ENCODE assay signal across 14 cellular contexts in the genomic region with DNA sequence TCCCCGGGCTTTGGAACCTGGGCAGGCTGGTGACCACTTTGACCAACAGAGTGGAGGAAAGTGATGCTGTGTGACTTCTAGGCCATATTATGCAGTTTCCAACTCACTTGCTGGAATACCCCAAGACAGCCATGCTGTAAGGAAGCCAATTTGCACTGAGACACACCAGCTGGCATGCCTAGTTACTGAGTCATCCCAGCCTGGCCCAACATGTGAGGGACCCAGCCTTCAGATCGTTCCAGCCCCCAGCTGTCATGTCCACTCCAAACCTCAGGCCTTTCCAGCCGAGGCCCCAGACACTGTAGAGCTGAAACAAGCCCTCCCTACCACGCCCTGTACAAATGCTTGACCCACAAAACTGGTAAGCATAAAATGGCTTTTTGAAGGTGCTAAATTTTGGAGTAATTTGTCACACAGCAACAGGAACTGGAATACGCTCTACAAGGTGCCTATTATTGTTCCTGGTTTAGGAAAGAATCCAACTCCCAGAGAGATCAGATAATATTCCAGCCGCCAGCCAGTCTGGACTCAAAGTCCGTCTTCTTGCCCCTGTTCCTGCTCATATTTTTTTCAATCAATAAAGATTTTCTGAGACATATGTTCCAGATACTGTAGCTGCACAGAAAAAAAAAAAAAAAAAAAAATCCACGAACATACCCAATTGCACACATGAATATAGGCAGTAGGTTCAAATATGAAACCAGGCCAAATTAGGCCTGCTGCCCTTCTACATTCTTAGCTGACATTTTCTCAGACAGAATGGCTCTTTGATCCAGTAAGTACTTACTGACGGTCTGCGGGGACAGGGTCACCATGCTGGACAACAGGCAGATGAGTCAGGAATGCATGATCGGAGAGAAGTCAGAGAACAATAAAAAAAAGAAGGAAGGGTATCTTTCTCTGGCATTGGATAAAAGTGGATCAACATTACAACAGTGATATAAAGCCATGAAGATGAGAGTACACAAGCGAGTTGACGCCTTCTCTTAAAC. TPM values are rescaled to one million over a fixed set of nuclear protein-coding genes. Genes with fewer than 3 reads are reported as not detected.
DNase-seq lines count a peak whose midpoint lies in the region; FAIRE-seq and TF ChIP-seq lines count a peak whose summit lies in the region.
"Had no signal": no experiment of that assay in that cellular context is flagged by ENCODE, and none has a peak within 500 bp of the region (broad histone marks: within the 10 kb centered on the region; RNA-seq: fewer than 3 reads in every experiment).

No MANE protein-coding gene starts in this region.

- TF ChIP-seq POLR2A in GM12891 (IDR thresholded peaks at IDR 0.05; ENCODE audit: low read depth, low read length), result no peak

- peaks cover 0 to 7% of the 10 kb centered on the region in 2 experiments; a peak in 1 of 4 replicates for H3K4me1 ChIP-seq in SK-N-SH (ENCODE audit: control insufficient read depth in 1 of 2, insufficient read depth in 2 of 2, low read depth in 1 of 2, low read length in 1 of 2)
- H3K4me1 ChIP-seq in neutrophil (ENCODE audit: control insufficient read depth in 1 of 2, insufficient read depth in 1 of 2, low read depth in 1 of 2, low read length in 1 of 2), result peaks cover 62 to 68% of the 10 kb centered on the region in 2 experiments

- H3K79me2 ChIP-seq in SK-N-SH (ENCODE audit: insufficient read depth), result no peaks in the 10 kb centered on the region

- FAIRE-seq in GM12891 (lab: Jason Lieb, UNC), result peak; percentile 55

- no peaks in the 10 kb centered on the region for H3K36me3 ChIP-seq in SK-N-SH (replicated peaks in 1 of 2; ENCODE audit: control insufficient read depth in 1 of 2, insufficient read depth in 2 of 2, low read length in 1 of 2)
- no peaks in the 10 kb centered on the region for H3K36me3 ChIP-seq in neutrophil

- H3K4me3 ChIP-seq in SK-N-SH (ENCODE audit: low read depth in 2 of 2, low read length in 1 of 2) (no peak overlapping the region), fibroblast of villous mesenchyme (ENCODE audit: low read depth, low read length) (no peak overlapping the region), neutrophil (ENCODE audit: low read depth in 1 of 2, low read length in 1 of 2) (no peak overlapping the region)

- H3K9ac ChIP-seq in SK-N-SH, result no peak overlapping the region

- DNase-seq in GM12891 (ENCODE audit: insufficient read length, low spot score) (no peak), SK-N-SH (no peak), fibroblast of villous mesenchyme (ENCODE audit: low read depth) (peak; percentile 52), NK-92 (lab: John Stamatoyannopoulos, UW; ENCODE audit: unreplicated experiment) (no peak), NCI-H2196 (lab: John Stamatoyannopoulos, UW; ENCODE audit: unreplicated experiment) (no peak), NCI-H2029 (lab: John Stamatoyannopoulos, UW) (no peak), SIG-M5 treated with dmso at 0.1 percent for 504 hours (lab: John Stamatoyannopoulos, UW; ENCODE audit: unreplicated experiment) (no peak)
- DNase-seq: activated CD4-positive, alpha-beta T cell treated with anti-CD3 and anti-CD28 coated beads, Interleukin-2, amount 50 U/mL, for 4 hours; activated naive CD4-positive, alpha-beta T cell treated with anti-CD3 and anti-CD28 coated beads, Interleukin-2, amount 10 ng/mL, durations not matched to agents 7 days and 5 days; effector CD8-positive, alpha-beta T cell; NCI-H1092 treated with DMSO at 0.1 percent for 48 hours; stimulated activated CD8-positive, alpha-beta memory T cell treated with anti-CD3 and anti-CD28 coated beads, Interleukin-4, amount 100 ng/mL, for 48 hours; T-helper 1 cell had no signal

- no peak overlapping the region for H2AFZ ChIP-seq in SK-N-SH (ENCODE audit: low read depth)

- no peak for TF ChIP-seq RAD21 in SK-N-SH (IDR thresholded peaks at IDR 0.05; ENCODE audit: low read length)

- no peak overlapping the region for H3K4me2 ChIP-seq in SK-N-SH

- H3K27me3 ChIP-seq in SK-N-SH (ENCODE audit: insufficient read depth), result no peaks in the 10 kb centered on the region; the same call in 1 of the 2 replicates
- H3K27me3 ChIP-seq in neutrophil, result no peaks in the 10 kb centered on the region

- H3K9me2 ChIP-seq in SK-N-SH, result no peaks in the 10 kb centered on the region

- H3K27ac ChIP-seq in SK-N-SH (ENCODE audit: low read depth in 2 of 2, low read length in 1 of 2) (no peak overlapping the region), neutrophil (peak overlapping the region; percentile 76)

- H3K9me3 ChIP-seq in SK-N-SH (no peaks in the 10 kb centered on the region), neutrophil (no peaks in the 10 kb centered on the region)

- TF ChIP-seq EP300 in SK-N-SH (IDR thresholded peaks at IDR 0.05; ENCODE audit: borderline replicate concordance in 1 of 2, low read depth in 1 of 2, low read length in 1 of 2), result no peak

- H3F3A ChIP-seq in SK-N-SH (replicated peaks; ENCODE audit: insufficient read depth), result peaks cover 5% of the 10 kb centered on the region

- CTCF ChIA-PET in SK-N-SH (lab: Yijun Ruan, JAX), result interaction anchor here (0.6 kb wide), 1 partner anchor 210 kb away, joined by 4 read pairs; no protein-coding TSS in a partner anchor

- WGBS in SK-N-SH (ENCODE audit: low lambda C conversion rate), result 42% methylated on average over 13 of the region's 13 CpGs

- TF ChIP-seq CTCF in SK-N-SH (IDR thresholded peaks at IDR 0.05) (no peak), fibroblast of villous mesenchyme (IDR thresholded peaks at IDR 0.05; ENCODE audit: insufficient read depth, low read depth, low read length) (no peak), neutrophil (IDR thresholded peaks at IDR 0.05) (no peak)

- no peaks in the 10 kb centered on the region for H4K20me1 ChIP-seq in SK-N-SH (ENCODE audit: insufficient read depth)

- POLR2A ChIA-PET in SK-N-SH (lab: Yijun Ruan, JAX), result no interaction called here

TF ChIP-seq in GM12891, 5 proteins besides CTCF, POLR2A, EP300 and RAD21:
- TF ChIP-seq PAX5 (IDR thresholded peaks at IDR 0.05; ENCODE audit: insufficient read depth, low read length, severe bottlenecking) (no peak), TAF1 (IDR thresholded peaks at IDR 0.05; ENCODE audit: low read depth, low read length) (no peak), SPI1 (IDR thresholded peaks at IDR 0.05; ENCODE audit: low read depth, low read length) (no peak), POU2F2 (IDR thresholded peaks at IDR 0.05; ENCODE audit: low read depth, low read length) (no peak), POLR2AphosphoS5 (IDR thresholded peaks at IDR 0.05; ENCODE audit: low read depth, low read length) (no peak)

TF ChIP-seq in SK-N-SH, 30 proteins besides CTCF, POLR2A, EP300 and RAD21:
- no peak for TF ChIP-seq ELF1 (IDR thresholded peaks at IDR 0.05)
- TF ChIP-seq JUND (IDR thresholded peaks at IDR 0.05), result peak; percentile 27
- no peak for TF ChIP-seq SIN3A (IDR thresholded peaks at IDR 0.05; ENCODE audit: borderline replicate concordance, low read depth, low read length)
- TF ChIP-seq TCF12 (IDR thresholded peaks at IDR 0.05), result peak; percentile 52
- no peak for TF ChIP-seq CHD2 (IDR thresholded peaks at IDR 0.05; ENCODE audit: low read length, partially characterized antibody)
- no peak for TF ChIP-seq EZH2phosphoT487 (IDR thresholded peaks at IDR 0.05; ENCODE audit: borderline replicate concordance, low read depth)
- TF ChIP-seq POLR2AphosphoS5 (IDR thresholded peaks at IDR 0.05; ENCODE audit: low read depth, low read length), result no peak
- no peak for TF ChIP-seq NRF1 (IDR thresholded peaks at IDR 0.05; ENCODE audit: low read depth, low read length)
- no peak for TF ChIP-seq NFIC (IDR thresholded peaks at IDR 0.05; ENCODE audit: borderline replicate concordance)
- TF ChIP-seq FOSL2 (IDR thresholded peaks at IDR 0.05; ENCODE audit: borderline replicate concordance, low read depth), result peak; percentile 22; the same call in 1 of the 2 replicates

RNA-seq across cellular contexts. Expression of a gene that starts 35.1 kb away (rescaled TPM):
- 103 TPM for polyA plus RNA-seq in GM12891 (2012; ENCODE audit: low read depth, missing spikeins)
- polyA plus RNA-seq in SK-N-SH (2012; rRNA removed), result 24.8 and 27.9 TPM in 2 replicates
- 30.0 and 32.7 TPM in 2 replicates for polyA plus RNA-seq in SK-N-SH (2012; cell fraction: cytosol; rRNA removed)
- polyA plus RNA-seq in SK-N-SH (2012; cell fraction: nucleus; rRNA removed), result 11.9 and 15.9 TPM in 2 replicates
- total RNA-seq in fibroblast of villous mesenchyme, result 18.6 and 21.3 TPM in 2 replicates
